8 cellular contexts compared by ENCODE assay signal in genomic region chrX:154428176-154429171, GRCh38. TPM values are rescaled to one million over a fixed set of nuclear protein-coding genes. Genes with fewer than 3 reads are reported as not detected.
DNase-seq lines count a peak whose midpoint lies in the region; ATAC-seq and TF ChIP-seq lines count a peak whose summit lies in the region.

ATP6AP1 (plus strand) TSS chrX:154428677; CDS start chrX:154428693, 16 bp downstream.

- peak within 1 kb of the TSS; percentile 70 for H4K91ac ChIP-seq in mesenchymal stem cell (ENCODE audit: low read length)

- peak within 1 kb of the TSS; percentile 45 for H3K27ac ChIP-seq in CD8-positive, alpha-beta T cell (ENCODE audit: low read depth, low read length)
- no peak within 1 kb of the TSS for H3K27ac ChIP-seq in mesenchymal stem cell (ENCODE audit: low read length, poor library complexity, severe bottlenecking)

- peak within 1 kb of the TSS; percentile 82 for H3K4me3 Mint-ChIP-seq in CD8-positive, alpha-beta T cell
- H3K4me3 Mint-ChIP-seq in effector memory CD8-positive, alpha-beta T cell = peak within 1 kb of the TSS; percentile 78 to 79

- WGBS in mesenchymal stem cell = 12% methylated on average over 52 of the region's 87 CpGs

- peak; percentile 97 for ATAC-seq in CD8-positive, alpha-beta T cell
- peak; percentile 98 for ATAC-seq in GM19463 (IDR thresholded peaks at IDR 0.05; ENCODE audit: unreplicated experiment)
- peak; percentile 97 for ATAC-seq in effector memory CD8-positive, alpha-beta T cell (replicated peaks)

- POLR2A ChIA-PET in CD8-positive, alpha-beta T cell (lab: Charles Lee) = interaction anchor here (0.7 to 2.2 kb wide), 9 partner anchors 9 to 334 kb away, joined by 3 to 17 read pairs (median 4); partner anchors contain the start of genes FAM3A, FAM50A, RPL10 and TAFAZZIN

- intact Hi-C loops in CD8-positive, alpha-beta T cell (cut with DNase I, micrococcal nuclease) = loop anchor here in 1 of 2 experiments (1.0 to 5.0 kb wide), 4 partner anchors 16 to 461 kb away; partner anchors contain the start of genes FAM3A and LAGE3

- peak; percentile 71 to 90 (median 83) for DNase-seq in CD8-positive, alpha-beta T cell
- DNase-seq in HPDE6-E6E7 (ENCODE audit: extremely low spot score) = peak; percentile 99
- peak; percentile 83 for DNase-seq in NK-92 treated with Interleukin-12 subunit alpha and Interleukin-12 subunit beta, amount 100 ng/mL, for 24 hours (lab: John Stamatoyannopoulos, UW)
- peak; percentile 69 to 72 for DNase-seq in activated CD8-positive, alpha-beta memory T cell treated with anti-CD3 and anti-CD28 coated beads for 4 hours (ENCODE audit: low read depth in 2 of 2)
- peak; percentile 78 to 81 (median 79) for DNase-seq in effector memory CD8-positive, alpha-beta T cell
- DNase-seq in mesenchymal stem cell = peak; percentile 95
- DNase-seq in stimulated activated CD8-positive, alpha-beta memory T cell treated with anti-CD3 and anti-CD28 coated beads, Interleukin-12 subunit alpha, Interleukin-12 subunit beta, amount 100 ng/mL, for 4 hours (ENCODE audit: low read depth) = peak; percentile 71

- peak within 1 kb of the TSS in 1 of 2 experiments; percentile 63 for H2BK12ac ChIP-seq in mesenchymal stem cell (ENCODE audit: low read length in 2 of 2)

- H3K4me2 ChIP-seq in mesenchymal stem cell (ENCODE audit: low read length, poor library complexity, severe bottlenecking) = peak within 1 kb of the TSS; percentile 73

- H3K27me3 ChIP-seq in CD8-positive, alpha-beta T cell (ENCODE audit: insufficient read depth, low read length) = no peaks in the 10 kb centered on the region
- peaks cover 0 to 3% of the 10 kb centered on the region in 2 experiments for H3K27me3 ChIP-seq in mesenchymal stem cell (ENCODE audit: control insufficient read depth in 1 of 2, insufficient read depth in 1 of 2, low read length in 2 of 2)

- peak within 1 kb of the TSS; percentile 38 for H2AK5ac ChIP-seq in mesenchymal stem cell (ENCODE audit: low read length, severe bottlenecking)

- peak within 1 kb of the TSS; percentile 86 for H3K27ac Mint-ChIP-seq in CD8-positive, alpha-beta T cell
- peak within 1 kb of the TSS; percentile 67 to 86 for H3K27ac Mint-ChIP-seq in effector memory CD8-positive, alpha-beta T cell

- H4K8ac ChIP-seq in mesenchymal stem cell (ENCODE audit: low read length) = peak within 1 kb of the TSS; percentile 91

- peak within 1 kb of the TSS; percentile 81 for H2AFZ ChIP-seq in mesenchymal stem cell (ENCODE audit: low read depth, low read length)

- H3K4ac ChIP-seq in mesenchymal stem cell (ENCODE audit: low read depth in 1 of 2, low read length in 2 of 2) = peak within 1 kb of the TSS; percentile 47 to 96

- H3K27me3 Mint-ChIP-seq in CD8-positive, alpha-beta T cell (ENCODE audit: low read depth) = no peaks in the 10 kb centered on the region
- no peaks in the 10 kb centered on the region for H3K27me3 Mint-ChIP-seq in effector memory CD8-positive, alpha-beta T cell

- H2BK5ac ChIP-seq in mesenchymal stem cell (ENCODE audit: low read depth, low read length, poor library complexity, severe bottlenecking) = no peak within 1 kb of the TSS

- H2BK15ac ChIP-seq in mesenchymal stem cell (ENCODE audit: low read depth, poor library complexity, severe bottlenecking) = peak within 1 kb of the TSS; percentile 30

- H3K14ac ChIP-seq in mesenchymal stem cell (ENCODE audit: low read length in 2 of 2) = peak within 1 kb of the TSS in 1 of 2 experiments; percentile 99

- H3K4me1 ChIP-seq in CD8-positive, alpha-beta T cell (ENCODE audit: insufficient read depth, low read length) = peaks cover 12% of the 10 kb centered on the region
- H3K4me1 ChIP-seq in mesenchymal stem cell (ENCODE audit: control insufficient read depth, insufficient read depth, low read depth, low read length) = peaks cover 19% of the 10 kb centered on the region

- no peak for TF ChIP-seq CTCF in CD8-positive, alpha-beta T cell (IDR thresholded peaks at IDR 0.05)

- H3K79me1 ChIP-seq in mesenchymal stem cell (replicated peaks; ENCODE audit: low read length, poor library complexity, severe bottlenecking) = peaks cover 5% of the 10 kb centered on the region

- CTCF ChIA-PET in CD8-positive, alpha-beta T cell (lab: Charles Lee) = interaction anchor here (1.1 to 1.2 kb wide), 2 partner anchors 16 to 30 kb away, joined by 3 to 4 read pairs; partner anchors contain the start of gene RPL10

- H3K36me3 ChIP-seq in CD8-positive, alpha-beta T cell (ENCODE audit: insufficient read depth, low read length) = no peaks in the 10 kb centered on the region
- H3K36me3 ChIP-seq in mesenchymal stem cell (ENCODE audit: control insufficient read depth in 1 of 2, insufficient read depth in 2 of 2, low read depth in 1 of 2, low read length in 2 of 2) = peaks cover 23 to 27% of the 10 kb centered on the region in 2 experiments

- H3K18ac ChIP-seq in mesenchymal stem cell (ENCODE audit: low read depth in 1 of 2, low read length in 2 of 2) = peak within 1 kb of the TSS; percentile 80 to 99

- peak within 1 kb of the TSS in 1 of 2 experiments; percentile 83 for H3K23ac ChIP-seq in mesenchymal stem cell (ENCODE audit: low read length in 2 of 2)

- peak within 1 kb of the TSS; percentile 83 for H3K9ac ChIP-seq in mesenchymal stem cell (ENCODE audit: low read length)

- no peaks in the 10 kb centered on the region for H3K9me3 ChIP-seq in CD8-positive, alpha-beta T cell (ENCODE audit: low read length)
- H3K9me3 ChIP-seq in mesenchymal stem cell (ENCODE audit: control insufficient read depth, low read length) = no peaks in the 10 kb centered on the region

- no peak within 1 kb of the TSS for H2BK120ac ChIP-seq in mesenchymal stem cell (ENCODE audit: low read depth, low read length)

- peaks cover 18% of the 10 kb centered on the region for H3K36me3 Mint-ChIP-seq in CD8-positive, alpha-beta T cell
- peaks cover 17% of the 10 kb centered on the region for H3K36me3 Mint-ChIP-seq in effector memory CD8-positive, alpha-beta T cell (ENCODE audit: insufficient read depth)

- no peaks in the 10 kb centered on the region for H3K9me3 Mint-ChIP-seq in CD8-positive, alpha-beta T cell
- H3K9me3 Mint-ChIP-seq in effector memory CD8-positive, alpha-beta T cell = no peaks in the 10 kb centered on the region

- peaks cover 27% of the 10 kb centered on the region for H3K4me1 Mint-ChIP-seq in CD8-positive, alpha-beta T cell (ENCODE audit: low read depth)
- peaks cover 15 to 19% of the 10 kb centered on the region in 2 donors for H3K4me1 Mint-ChIP-seq in effector memory CD8-positive, alpha-beta T cell (ENCODE audit: low read depth in 2 of 2)

- H3K4me3 ChIP-seq in CD8-positive, alpha-beta T cell (ENCODE audit: low read depth, low read length) = peak within 1 kb of the TSS; percentile 67
- H3K4me3 ChIP-seq in mesenchymal stem cell (ENCODE audit: insufficient read depth in 1 of 2, low read depth in 1 of 2, low read length in 2 of 2) = peak within 1 kb of the TSS; percentile 78 to 81

RNA-seq across cellular contexts. Expression of gene ATP6AP1, which starts in this region (rescaled TPM):
- total RNA-seq in CD8-positive, alpha-beta T cell = 10 to 100 TPM; 31.2 to 32.4 TPM
- polyA plus RNA-seq in mesenchymal stem cell (2013, experiment 1 of 2) = 157 TPM
- polyA plus RNA-seq in mesenchymal stem cell (2013, experiment 2 of 2) = 156 TPM
